ENCODE assay signal across 18 cellular contexts in the genomic region with DNA sequence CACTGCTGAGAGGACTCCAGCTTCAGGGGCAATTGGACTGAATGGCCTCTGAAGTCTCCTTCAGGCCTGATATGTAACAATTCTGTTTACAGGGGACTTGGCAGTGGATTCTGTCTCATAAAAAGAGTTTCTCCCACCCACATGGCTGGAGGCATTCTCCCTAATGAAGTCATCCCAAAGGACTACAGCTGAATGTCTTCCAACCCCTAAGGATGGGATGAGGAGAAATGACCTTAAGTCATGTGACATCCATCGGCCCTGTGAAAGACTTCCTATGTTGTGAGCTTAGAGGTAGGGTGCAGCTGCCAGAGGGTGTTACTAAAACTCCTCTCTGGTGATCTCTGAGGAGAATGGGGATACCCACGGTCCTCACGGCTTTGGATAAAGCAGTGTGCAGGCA. TPM values are rescaled to one million over a fixed set of nuclear protein-coding genes. Genes with fewer than 3 reads are reported as not detected.
DNase-seq lines count a peak whose midpoint lies in the region; ATAC-seq and TF ChIP-seq lines count a peak whose summit lies in the region.
"Had no signal": no experiment of that assay in that cellular context is flagged by ENCODE, and none has a peak within 500 bp of the region (broad histone marks: within the 10 kb centered on the region; RNA-seq: fewer than 3 reads in every experiment).

No MANE protein-coding gene starts in this region.

- intact Hi-C loops in Right ventricle myocardium inferior (cut with DNase I) (no loop called here), cardiac septum (cut with DNase I) (no loop called here), vagina (cut with DNase I) (no loop called here)
- intact Hi-C loops in activated CD8-positive, alpha-beta T cell treated with anti-CD3 and anti-CD28 coated beads for 36 hours (cut with micrococcal nuclease), result no loop called here

- peak overlapping the region; percentile 96 for H3K27ac Mint-ChIP-seq in nephron progenitor cell
- no peak overlapping the region for H3K27ac Mint-ChIP-seq in activated naive CD4-positive, alpha-beta T cell treated with anti-CD3 and anti-CD28 coated beads, Interleukin-2, amount 10 ng/mL, durations not matched to agents 7 days and 5 days
- H3K27ac Mint-ChIP-seq in activated CD8-positive, alpha-beta T cell treated with anti-CD3 and anti-CD28 coated beads for 36 hours, result no peak overlapping the region
- H3K27ac Mint-ChIP-seq: activated T-helper 1 cell treated with anti-CD3 and anti-CD28 coated beads, Interleukin-12 subunit alpha, Interleukin-12 subunit beta, Interleukin-2, Interleukin-4 antibody, amounts not matched to agents 30 ng/mL and 10 ng/mL and 1 ng/mL, durations not matched to agents 14 hours and 24 hours and 36 hours had no signal

- H3K9me3 ChIP-seq in vagina, result no peaks in the 10 kb centered on the region
- H3K9me3 ChIP-seq: breast epithelium had no signal

- H3K4me3 ChIP-seq in vagina, result no peak overlapping the region
- H3K4me3 ChIP-seq: breast epithelium, neural progenitor cell had no signal

- H3K36me3 Mint-ChIP-seq in nephron progenitor cell (ENCODE audit: low read depth), result peaks cover 7% of the 10 kb centered on the region
- H3K36me3 Mint-ChIP-seq in activated naive CD4-positive, alpha-beta T cell treated with anti-CD3 and anti-CD28 coated beads, Interleukin-2, amount 10 ng/mL, durations not matched to agents 7 days and 5 days, result no peaks in the 10 kb centered on the region
- H3K36me3 Mint-ChIP-seq in activated CD8-positive, alpha-beta T cell treated with anti-CD3 and anti-CD28 coated beads for 36 hours (ENCODE audit: low read depth), result no peaks in the 10 kb centered on the region
- H3K36me3 Mint-ChIP-seq: neural progenitor cell had no signal

- no peaks in the 10 kb centered on the region for H3K27me3 ChIP-seq in vagina
- H3K27me3 ChIP-seq: breast epithelium, neural progenitor cell had no signal

- no peak for TF ChIP-seq POLR2A in vagina (IDR thresholded peaks at IDR 0.05)

- H3K36me3 ChIP-seq in vagina, result no peaks in the 10 kb centered on the region
- H3K36me3 ChIP-seq: breast epithelium, neural progenitor cell had no signal

- H3K4me1 Mint-ChIP-seq in nephron progenitor cell, result peaks cover 30% of the 10 kb centered on the region
- H3K4me1 Mint-ChIP-seq in activated naive CD4-positive, alpha-beta T cell treated with anti-CD3 and anti-CD28 coated beads, Interleukin-2, amount 10 ng/mL, durations not matched to agents 7 days and 5 days, result no peaks in the 10 kb centered on the region
- no peaks in the 10 kb centered on the region for H3K4me1 Mint-ChIP-seq in activated CD8-positive, alpha-beta T cell treated with anti-CD3 and anti-CD28 coated beads for 36 hours (ENCODE audit: low read depth)

- peaks cover 9% of the 10 kb centered on the region for H3K27me3 Mint-ChIP-seq in nephron progenitor cell (ENCODE audit: low read depth, poor library complexity)
- H3K27me3 Mint-ChIP-seq in activated naive CD4-positive, alpha-beta T cell treated with anti-CD3 and anti-CD28 coated beads, Interleukin-2, amount 10 ng/mL, durations not matched to agents 7 days and 5 days, result peaks cover 14% of the 10 kb centered on the region
- H3K27me3 Mint-ChIP-seq in activated CD8-positive, alpha-beta T cell treated with anti-CD3 and anti-CD28 coated beads for 36 hours, result no peaks in the 10 kb centered on the region

- POLR2A ChIA-PET in activated CD8-positive, alpha-beta T cell treated with anti-CD3 and anti-CD28 coated beads for 36 hours (lab: Charles Lee), result no interaction called here

- DNase-seq in Right ventricle myocardium inferior (ENCODE audit: missing footprints) (no peak), cardiac septum (ENCODE audit: low spot score) (no peak), fibroblast of peridontal ligament (ENCODE audit: extremely low read depth) (peak; percentile 42), nephron progenitor cell (no peak), vagina (ENCODE audit: extremely low spot score in 2 of 2) (no peak), NCI-H2029 treated with DMSO at 0.1 percent for 48 hours (lab: John Stamatoyannopoulos, UW) (no peak)
- no peak for DNase-seq in activated naive CD4-positive, alpha-beta T cell treated with anti-CD3 and anti-CD28 coated beads, Interleukin-2, amount 10 ng/mL, durations not matched to agents 7 days and 5 days
- no peak for DNase-seq in activated CD8-positive, alpha-beta T cell treated with anti-CD3 and anti-CD28 coated beads for 36 hours
- DNase-seq: 8988T; activated CD4-positive, alpha-beta T cell treated with anti-CD3 and anti-CD28 coated beads for 1 hour; DND-41; islet precursor cell; NCI-H69; stimulated activated CD4-positive, alpha-beta T cell treated with anti-CD3 and anti-CD28 coated beads, Interleukin-4, amount 100 ng/mL, for 1 hour had no signal

- H3K27ac ChIP-seq in vagina, result peak overlapping the region; percentile 70
- H3K27ac ChIP-seq: epithelial cell of prostate, neural progenitor cell had no signal

- peak; percentile 33 for ATAC-seq in Right ventricle myocardium inferior
- ATAC-seq in activated CD8-positive, alpha-beta T cell treated with anti-CD3 and anti-CD28 coated beads for 36 hours, result no peak

- CTCF ChIA-PET in activated naive CD4-positive, alpha-beta T cell treated with anti-CD3 and anti-CD28 coated beads, Interleukin-2, amount 10 ng/mL, durations not matched to agents 7 days and 5 days (lab: Charles Lee), result no interaction called here
- CTCF ChIA-PET in activated CD8-positive, alpha-beta T cell treated with anti-CD3 and anti-CD28 coated beads for 36 hours (lab: Charles Lee), result no interaction called here

- peaks cover 18% of the 10 kb centered on the region for H3K9me3 Mint-ChIP-seq in nephron progenitor cell
- no peaks in the 10 kb centered on the region for H3K9me3 Mint-ChIP-seq in activated naive CD4-positive, alpha-beta T cell treated with anti-CD3 and anti-CD28 coated beads, Interleukin-2, amount 10 ng/mL, durations not matched to agents 7 days and 5 days
- H3K9me3 Mint-ChIP-seq in activated CD8-positive, alpha-beta T cell treated with anti-CD3 and anti-CD28 coated beads for 36 hours, result no peaks in the 10 kb centered on the region

- H3K4me1 ChIP-seq in vagina, result peaks cover 26% of the 10 kb centered on the region

- TF ChIP-seq CTCF in nephron progenitor cell (IDR thresholded peaks at IDR 0.05) (no peak), vagina (IDR thresholded peaks at IDR 0.05) (no peak)
- TF ChIP-seq CTCF in activated CD8-positive, alpha-beta T cell treated with anti-CD3 and anti-CD28 coated beads for 36 hours (IDR thresholded peaks at IDR 0.05), result no peak

- H3K4me3 Mint-ChIP-seq in nephron progenitor cell, result no peak overlapping the region
- H3K4me3 Mint-ChIP-seq in activated naive CD4-positive, alpha-beta T cell treated with anti-CD3 and anti-CD28 coated beads, Interleukin-2, amount 10 ng/mL, durations not matched to agents 7 days and 5 days, result no peak overlapping the region
- H3K4me3 Mint-ChIP-seq in activated CD8-positive, alpha-beta T cell treated with anti-CD3 and anti-CD28 coated beads for 36 hours, result no peak overlapping the region
- H3K4me3 Mint-ChIP-seq: activated T-helper 1 cell treated with anti-CD3 and anti-CD28 coated beads, Interleukin-12 subunit alpha, Interleukin-12 subunit beta, Interleukin-2, Interleukin-4 antibody, amounts not matched to agents 30 ng/mL and 10 ng/mL and 1 ng/mL, durations not matched to agents 14 hours and 24 hours and 36 hours; neural progenitor cell had no signal

RNA-seq across cellular contexts. Expression of gene SLC14A2, which starts 27.0 kb away (rescaled TPM):
- not detected for total RNA-seq in Right ventricle myocardium inferior
- 0.11 TPM for total RNA-seq in cardiac septum
- not detected for total RNA-seq in vagina
- total RNA-seq in activated CD8-positive, alpha-beta T cell treated with anti-CD3 and anti-CD28 coated beads for 36 hours, result under 1 TPM in 1 of 2 experiments, not detected in 1; 0.07 TPM
- total RNA-seq: activated T-helper 1 cell treated with anti-CD3 and anti-CD28 coated beads, Interleukin-12 subunit alpha, Interleukin-12 subunit beta, Interleukin-2, Interleukin-4 antibody, amounts not matched to agents 30 ng/mL and 10 ng/mL and 1 ng/mL, durations not matched to agents 14 hours and 24 hours and 36 hours had no signal
